ENCODE assay signal across 8 cellular contexts in the genomic region with DNA sequence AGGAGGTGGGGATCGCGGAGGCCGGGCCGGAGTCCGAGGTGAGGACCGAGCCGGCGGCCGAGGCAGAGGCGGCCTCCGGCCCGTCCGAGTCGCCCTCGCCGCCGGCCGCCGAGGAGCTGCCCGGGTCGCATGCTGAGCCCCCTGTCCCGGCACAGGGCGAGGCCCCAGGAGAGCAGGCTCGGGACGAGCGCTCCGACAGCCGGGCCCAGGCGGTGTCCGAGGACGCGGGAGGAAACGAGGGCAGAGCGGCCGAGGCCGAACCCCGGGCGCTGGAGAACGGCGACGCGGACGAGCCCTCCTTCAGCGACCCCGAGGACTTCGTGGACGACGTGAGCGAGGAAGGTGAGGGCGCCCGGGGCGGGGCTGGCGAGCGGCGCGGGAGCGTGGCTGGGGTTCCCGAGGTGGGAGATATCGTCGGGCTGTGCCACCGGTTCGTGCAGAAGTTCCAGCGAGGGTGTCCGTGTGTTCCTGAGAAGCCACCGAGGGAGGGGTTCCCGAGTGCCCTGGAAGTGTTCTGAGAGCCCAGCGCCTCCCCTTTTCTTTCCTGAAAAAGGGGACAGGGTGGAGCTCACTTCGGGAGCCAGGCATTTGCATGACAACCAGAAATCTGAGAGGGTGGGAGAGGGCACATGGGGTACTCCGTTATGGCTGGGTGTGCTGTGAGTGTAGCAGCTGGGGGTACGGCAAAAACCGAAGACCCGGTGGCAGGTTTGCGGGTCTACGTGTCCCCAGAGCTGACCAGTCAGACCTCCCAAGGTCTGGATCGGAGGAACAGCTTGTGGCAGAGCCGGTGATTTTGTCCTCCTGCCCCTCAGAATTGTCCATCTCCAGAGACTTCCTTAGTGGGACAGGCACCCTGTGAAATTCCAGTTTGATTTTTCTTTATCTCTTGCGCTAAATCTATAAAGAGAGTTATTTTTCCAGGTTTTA. TPM values are rescaled to one million over a fixed set of nuclear protein-coding genes. Genes with fewer than 3 reads are reported as not detected.
DNase-seq lines count a peak whose midpoint lies in the region; ATAC-seq and TF ChIP-seq lines count a peak whose summit lies in the region.

No MANE protein-coding gene starts in this region.

- DNase-seq in A172 (ENCODE audit: low spot score): peak; percentile 21
- peak; percentile 42 for DNase-seq in HT-29 (ENCODE audit: low spot score)
- peak; percentile 28 for DNase-seq in activated T-cell treated with anti-CD3 and anti-CD28 coated beads, Interleukin-2, amount 50 U/mL, for 4 hours
- peak; percentile 38 for DNase-seq in glutamatergic neuron
- no peak for DNase-seq in gastrocnemius medialis
- DNase-seq in SKM-1 (lab: John Stamatoyannopoulos, UW; ENCODE audit: unreplicated experiment): no peak

- H3K9me3 Mint-ChIP-seq in activated T-cell treated with anti-CD3 and anti-CD28 coated beads, Interleukin-2, amount 50 U/mL, for 4 hours: no peaks in the 10 kb centered on the region
- peaks cover 11% of the 10 kb centered on the region for H3K9me3 Mint-ChIP-seq in glutamatergic neuron (ENCODE audit: unreplicated experiment)

- no peaks in the 10 kb centered on the region for H3K27me3 Mint-ChIP-seq in activated T-cell treated with anti-CD3 and anti-CD28 coated beads, Interleukin-2, amount 50 U/mL, for 4 hours (ENCODE audit: low read depth)
- H3K27me3 Mint-ChIP-seq in glutamatergic neuron (ENCODE audit: unreplicated experiment): peaks cover 5% of the 10 kb centered on the region

- H3K9me3 ChIP-seq in gastrocnemius medialis: no peaks in the 10 kb centered on the region

- peak overlapping the region; percentile 80 to 96 (median 88) for H3K4me3 ChIP-seq in gastrocnemius medialis

- peak overlapping the region; percentile 84 for H3K27ac Mint-ChIP-seq in glutamatergic neuron (ENCODE audit: unreplicated experiment)

- peak overlapping the region; percentile 90 to 100 (median 94) for H3K27ac ChIP-seq in gastrocnemius medialis

- in situ Hi-C loops in gastrocnemius medialis (cut with MboI; ENCODE audit: low sequenced_read_pairs in 4 of 4): no loop called here

- intact Hi-C loops in gastrocnemius medialis (cut with DNase I; ENCODE audit: low total_unique reads): loop anchor here (2.0 to 10.0 kb wide), 3 partner anchors 123 to 781 kb away; a partner anchor contains a TSS

- ATAC-seq in GM19023 (IDR thresholded peaks at IDR 0.05; ENCODE audit: unreplicated experiment): peak; percentile 21
- peak; percentile 12 to 13 for ATAC-seq in activated T-cell treated with anti-CD3 and anti-CD28 coated beads, Interleukin-2, amount 50 U/mL, for 4 hours
- peak; percentile 7 to 19 for ATAC-seq in gastrocnemius medialis
- ATAC-seq in HG02610 (IDR thresholded peaks at IDR 0.05; ENCODE audit: unreplicated experiment): no peak

- H3K4me1 ChIP-seq in gastrocnemius medialis: peaks cover 33 to 34% of the 10 kb centered on the region in 2 donors

- TF ChIP-seq CTCF in glutamatergic neuron (IDR thresholded peaks at IDR 0.05; ENCODE audit: partially characterized antibody, unreplicated experiment) (no peak), gastrocnemius medialis (IDR thresholded peaks at IDR 0.05 in 4 of 5, conservative IDR thresholded peaks at IDR 0.05 in 1 of 5) (no peak)

- peaks cover 28% of the 10 kb centered on the region for H3K36me3 Mint-ChIP-seq in activated T-cell treated with anti-CD3 and anti-CD28 coated beads, Interleukin-2, amount 50 U/mL, for 4 hours (ENCODE audit: insufficient read depth)
- H3K36me3 Mint-ChIP-seq in glutamatergic neuron (ENCODE audit: unreplicated experiment): no peaks in the 10 kb centered on the region

- H3K36me3 ChIP-seq in gastrocnemius medialis: peaks cover 0 to under 1% of the 10 kb centered on the region in 2 donors

- TF ChIP-seq POLR2A in gastrocnemius medialis (IDR thresholded peaks at IDR 0.05): no peak

- H3K27me3 ChIP-seq in gastrocnemius medialis: no peaks in the 10 kb centered on the region

- peak overlapping the region; percentile 88 for H3K4me3 Mint-ChIP-seq in activated T-cell treated with anti-CD3 and anti-CD28 coated beads, Interleukin-2, amount 50 U/mL, for 4 hours
- H3K4me3 Mint-ChIP-seq in glutamatergic neuron (ENCODE audit: unreplicated experiment): peak overlapping the region; percentile 92

- H3K4me1 Mint-ChIP-seq in activated T-cell treated with anti-CD3 and anti-CD28 coated beads, Interleukin-2, amount 50 U/mL, for 4 hours (ENCODE audit: low read depth): peaks cover 41% of the 10 kb centered on the region
- H3K4me1 Mint-ChIP-seq in glutamatergic neuron (ENCODE audit: low read depth, unreplicated experiment): peaks cover 13% of the 10 kb centered on the region

RNA-seq across cellular contexts. Expression of a gene that starts 0.7 kb away (rescaled TPM):
- 228 and 229 TPM in 2 replicates for total RNA-seq in A172 (2014; rRNA removed; shearing (Covaris generic))
- total RNA-seq in HT-29 (2014; rRNA removed; shearing (Covaris generic)): 430 and 463 TPM in 2 replicates
- total RNA-seq in activated T-cell treated with anti-CD3 and anti-CD28 coated beads, Interleukin-2, amount 50 U/mL, for 4 hours: 100 to 1,000 TPM; 448 to 483 (median 474) TPM
- total RNA-seq in glutamatergic neuron (ENCODE audit: unreplicated experiment) (136 TPM), gastrocnemius medialis (100 to 1,000 TPM; 105 to 207 (median 195) TPM)

RNA-seq across cellular contexts. Expression of a gene that starts 41.1 kb away (rescaled TPM):
- 27.2 and 36.2 TPM in 2 replicates for total RNA-seq in A172 (2014; rRNA removed; shearing (Covaris generic))
- 41.7 and 44.0 TPM in 2 replicates for total RNA-seq in HT-29 (2014; rRNA removed; shearing (Covaris generic))
- total RNA-seq in activated T-cell treated with anti-CD3 and anti-CD28 coated beads, Interleukin-2, amount 50 U/mL, for 4 hours: 10 to 100 TPM; 51.9 to 54.0 (median 53.9) TPM
- total RNA-seq in glutamatergic neuron (ENCODE audit: unreplicated experiment) (22.2 TPM), gastrocnemius medialis (10 to 100 TPM in 3 of 4 donors, 1 to 10 TPM in 1; 6.4 to 28.1 (median 24.8) TPM)

RNA-seq across cellular contexts. Expression of a gene that starts 48.1 kb away (rescaled TPM):
- total RNA-seq in A172 (2014; rRNA removed; shearing (Covaris generic)): 9.8 and 17.3 TPM in 2 replicates
- 14.5 and 24.7 TPM in 2 replicates for total RNA-seq in HT-29 (2014; rRNA removed; shearing (Covaris generic))
- total RNA-seq in activated T-cell treated with anti-CD3 and anti-CD28 coated beads, Interleukin-2, amount 50 U/mL, for 4 hours: 1 to 10 TPM; 4.9 to 6.5 (median 5.9) TPM
- total RNA-seq in glutamatergic neuron (ENCODE audit: unreplicated experiment): 27.3 TPM
- 10 to 100 TPM in 2 of 4 donors, 1 to 10 TPM in 2; 5.5 to 13.1 (median 10.1) TPM for total RNA-seq in gastrocnemius medialis

Comparison
In these comparisons a context has a peak if more than half of its experiments do, and no peak if none do; other contexts are left out.
1. DNase-seq: peak in A172 (single experiment), HT-29 (single experiment), activated T-cell treated with anti-CD3 and anti-CD28 coated beads, Interleukin-2, amount 50 U/mL, for 4 hours (single experiment) and glutamatergic neuron (single experiment); none in gastrocnemius medialis (0 of 2) and SKM-1 (single experiment).